ENCODE assay signal across 8 cellular contexts in genomic region chr9:97386733-97387503, GRCh38. TPM values are rescaled to one million over a fixed set of nuclear protein-coding genes. Genes with fewer than 3 reads are reported as not detected.
DNase-seq lines count a peak whose midpoint lies in the region; ATAC-seq, FAIRE-seq and TF ChIP-seq lines count a peak whose summit lies in the region.

No MANE protein-coding gene starts in this region.

- H3K27me3 ChIP-seq in HUES64 (ENCODE audit: insufficient read depth, low read length) (peaks cover 9% of the 10 kb centered on the region; the same call in 1 of the 2 replicates), Peyer's patch (no peaks in the 10 kb centered on the region), neutrophil (peaks cover 20% of the 10 kb centered on the region), suprapubic skin (no peaks in the 10 kb centered on the region)

- FAIRE-seq in frontal cortex (lab: Jason Lieb, UNC), result no peak

- no peaks in the 10 kb centered on the region for H3K9me3 ChIP-seq in HUES64 (ENCODE audit: insufficient read depth, low read depth, low read length)
- no peaks in the 10 kb centered on the region for H3K9me3 ChIP-seq in Peyer's patch
- no peaks in the 10 kb centered on the region for H3K9me3 ChIP-seq in neutrophil
- no peaks in the 10 kb centered on the region for H3K9me3 ChIP-seq in suprapubic skin

- TF ChIP-seq POLR2A in Peyer's patch (IDR thresholded peaks at IDR 0.05) (no peak), suprapubic skin (IDR thresholded peaks at IDR 0.05) (no peak)

- peak overlapping the region; percentile 34 for H3K4me3 ChIP-seq in HUES64 (ENCODE audit: low read length)
- H3K4me3 ChIP-seq in Peyer's patch, result peak overlapping the region in 3 of 4 donors; percentile 18 to 41 (median 38)
- H3K4me3 ChIP-seq in neutrophil (ENCODE audit: low read depth in 1 of 2, low read length in 1 of 2), result no peak overlapping the region
- H3K4me3 ChIP-seq in suprapubic skin, result no peak overlapping the region

- TF ChIP-seq CTCF in Peyer's patch (IDR thresholded peaks at IDR 0.05), result peak; percentile 30 to 97 (median 96)
- TF ChIP-seq CTCF in neutrophil (IDR thresholded peaks at IDR 0.05), result peak; percentile 94
- peak; percentile 66 to 91 for TF ChIP-seq CTCF in suprapubic skin (IDR thresholded peaks at IDR 0.05)

- no peaks in the 10 kb centered on the region for H3K36me3 ChIP-seq in HUES64 (ENCODE audit: insufficient read depth, low read length)
- no peaks in the 10 kb centered on the region for H3K36me3 ChIP-seq in Peyer's patch
- no peaks in the 10 kb centered on the region for H3K36me3 ChIP-seq in neutrophil
- H3K36me3 ChIP-seq in suprapubic skin, result no peaks in the 10 kb centered on the region

- 16% methylated on average over 29 of the region's 30 CpGs for WGBS in HUES64
- WGBS in suprapubic skin, result 9% methylated on average over 15 of the region's 30 CpGs

- DNase-seq in ELR (ENCODE audit: low read depth), result peak; percentile 55
- DNase-seq in Peyer's patch, result peak; percentile 50 to 89 (median 85)
- DNase-seq in activated T-helper 9 cell treated with anti-CD3 and anti-CD28 coated beads, Interleukin-2, amount 50 U/mL, for 16 hours (ENCODE audit: low read depth), result peak; percentile 62
- peak; percentile 37 to 77 for DNase-seq in frontal cortex (ENCODE audit: low spot score in 2 of 2)
- no peak for DNase-seq in suprapubic skin (ENCODE audit: low spot score in 2 of 2)

- no peak for TF ChIP-seq EP300 in suprapubic skin (IDR thresholded peaks at IDR 0.05)

- no peak overlapping the region for H3K9ac ChIP-seq in HUES64 (ENCODE audit: low read depth, low read length)

- ATAC-seq in HG03571 (IDR thresholded peaks at IDR 0.05; ENCODE audit: unreplicated experiment), result no peak

- H3K27ac ChIP-seq in HUES64 (ENCODE audit: low read depth, low read length) (no peak overlapping the region), Peyer's patch (peak overlapping the region in 3 of 4 donors; percentile 17 to 84 (median 73)), neutrophil (no peak overlapping the region), suprapubic skin (no peak overlapping the region)

- H3K4me1 ChIP-seq in HUES64 (ENCODE audit: insufficient read depth, low read length), result no peaks in the 10 kb centered on the region
- H3K4me1 ChIP-seq in Peyer's patch, result peaks cover 0 to 54% (median 1%) of the 10 kb centered on the region in 4 donors
- peaks cover 4 to 11% of the 10 kb centered on the region in 2 experiments for H3K4me1 ChIP-seq in neutrophil (ENCODE audit: control insufficient read depth in 1 of 2, insufficient read depth in 1 of 2, low read depth in 1 of 2, low read length in 1 of 2)
- H3K4me1 ChIP-seq in suprapubic skin, result peaks cover 5% of the 10 kb centered on the region

RNA-seq across cellular contexts. Expression of gene TDRD7, which starts 25.0 kb away (rescaled TPM):
- polyA plus RNA-seq in HUES64 (2013, experiment 1 of 2), result 1.2 TPM
- 1.6 TPM for polyA plus RNA-seq in HUES64 (2013, experiment 2 of 2)
- total RNA-seq in Peyer's patch (10 to 100 TPM; 11.6 to 28.5 (median 22.5) TPM), frontal cortex (20.4 TPM), suprapubic skin (10 to 100 TPM in 1 of 4 donors, 1 to 10 TPM in 3; 4.2 to 13.0 (median 8.3) TPM)

Comparison
In these comparisons a context has a peak if more than half of its experiments do, and no peak if none do; other contexts are left out.
1. DNase-seq: peak in ELR (single experiment), Peyer's patch (3 of 3), activated T-helper 9 cell treated with anti-CD3 and anti-CD28 coated beads, Interleukin-2, amount 50 U/mL, for 16 hours (single experiment) and frontal cortex (2 of 2); none in suprapubic skin (0 of 2).
2. H3K27ac ChIP-seq: peak in Peyer's patch (3 of 4); none in HUES64 (single experiment), neutrophil (single experiment) and suprapubic skin (single experiment).
3. H3K4me3 ChIP-seq: peak in HUES64 (single experiment) and Peyer's patch (3 of 4); none in neutrophil (0 of 2) and suprapubic skin (single experiment).
4. Peak in every context shown above with its lines, with median percentiles within 50 percentile points of each other: CTCF ChIP-seq.